ENCODE assay signal across 8 cellular contexts in genomic region chr10:95655571-95656290, GRCh38. TPM values are rescaled to one million over a fixed set of nuclear protein-coding genes. Genes with fewer than 3 reads are reported as not detected.
DNase-seq lines count a peak whose midpoint lies in the region; ATAC-seq and TF ChIP-seq lines count a peak whose summit lies in the region.

No MANE protein-coding gene starts in this region.

- CTCF ChIA-PET in PC-9 (lab: Charles Lee): no interaction called here

- H3K79me2 ChIP-seq in PC-9 (ENCODE audit: low read depth): peaks cover 31% of the 10 kb centered on the region

- H3K4me1 ChIP-seq in PC-9 (replicated peaks; ENCODE audit: insufficient read depth) (no peaks in the 10 kb centered on the region), breast epithelium (no peaks in the 10 kb centered on the region), left lung (peaks cover 0 to 21% of the 10 kb centered on the region in 2 donors)

- peak; percentile 8 for ATAC-seq in HG02623 (IDR thresholded peaks at IDR 0.05; ENCODE audit: unreplicated experiment)
- ATAC-seq in left lung: peak; percentile 13

- peaks cover 17% of the 10 kb centered on the region for H3K36me3 ChIP-seq in PC-9 (ENCODE audit: low read depth)
- H3K36me3 ChIP-seq in breast epithelium: no peaks in the 10 kb centered on the region
- H3K36me3 ChIP-seq in left lung: peaks cover 0 to 25% of the 10 kb centered on the region in 2 donors

- DNase-seq in activated CD4-positive, alpha-beta T cell treated with anti-CD3 and anti-CD28 coated beads for 1 hour: peak; percentile 8
- no peak for DNase-seq in activated CD4-positive, alpha-beta T cell treated with anti-CD3 and anti-CD28 coated beads, Interleukin-2, amount 50 U/mL, for 1 hour
- DNase-seq in PC-9 (no peak), breast epithelium (ENCODE audit: low spot score in 2 of 2) (no peak), left lung (peak in 1 of 2 donors; percentile 33), DMS153 treated with DMSO at 0.1 percent for 48 hours (lab: John Stamatoyannopoulos, UW; ENCODE audit: unreplicated experiment) (no peak)
- DNase-seq in stimulated activated CD8-positive, alpha-beta memory T cell treated with anti-CD3 and anti-CD28 coated beads, Interleukin-15, amount 100 ng/mL, for 24 hours (ENCODE audit: low read depth): peak; percentile 6

- H3F3A ChIP-seq in PC-9 (ENCODE audit: insufficient read depth, low read depth): no peaks in the 10 kb centered on the region

- peak overlapping the region; percentile 83 for H2AFZ ChIP-seq in PC-9

- no peaks in the 10 kb centered on the region for H3K9me3 ChIP-seq in PC-9 (ENCODE audit: insufficient read depth, low read depth)
- H3K9me3 ChIP-seq in breast epithelium: no peaks in the 10 kb centered on the region
- peaks cover 0 to 8% of the 10 kb centered on the region in 2 donors for H3K9me3 ChIP-seq in left lung

- H3K27me3 ChIP-seq in PC-9 (ENCODE audit: insufficient read depth, low read depth) (no peaks in the 10 kb centered on the region), breast epithelium (no peaks in the 10 kb centered on the region), left lung (no peaks in the 10 kb centered on the region)

- TF ChIP-seq POLR2A in breast epithelium (IDR thresholded peaks at IDR 0.05): no peak

- intact Hi-C loops in PC-9 (cut with micrococcal nuclease; ENCODE audit: unreplicated experiment) (no loop called here), breast epithelium (cut with DNase I; ENCODE audit: low total_unique reads) (no loop called here), left lung (cut with DNase I) (no loop called here)

- POLR2A ChIA-PET in PC-9 (lab: Charles Lee; ENCODE audit: unreplicated experiment): no interaction called here

- peak overlapping the region; percentile 89 for H3K4me2 ChIP-seq in PC-9

- no peaks in the 10 kb centered on the region for H4K20me1 ChIP-seq in PC-9 (ENCODE audit: insufficient read depth)

- H3K9me2 ChIP-seq in PC-9 (ENCODE audit: insufficient read depth): no peaks in the 10 kb centered on the region

- BruUV-seq in PC-9 (replicated peaks; lab: Mats Ljungman, UMichigan): TSS peak; percentile 30

- TF ChIP-seq CTCF in PC-9 (conservative IDR thresholded peaks at IDR 0.05) (no peak), breast epithelium (IDR thresholded peaks at IDR 0.05) (no peak), left lung (IDR thresholded peaks at IDR 0.05) (no peak)

- H3K4me3 ChIP-seq in PC-9 (peak overlapping the region; percentile 80), breast epithelium (peak overlapping the region; percentile 78 to 89 (median 85)), left lung (peak overlapping the region; percentile 82 to 98)

- H3K27ac ChIP-seq in PC-9 (0 out of 2 replicates have a peak overlapping the region, but pooled peaks have one; percentile 18), breast epithelium (peak overlapping the region; percentile 73), left lung (peak overlapping the region; percentile 8 to 46)

RNA-seq across cellular contexts. Expression of gene ALDH18A1, which starts 0.8 kb away (rescaled TPM):
- total RNA-seq in PC-9 (2021): 34.0 and 35.3 TPM in 2 replicates
- 10 to 100 TPM; 18.6 to 47.2 (median 38.2) TPM for total RNA-seq in breast epithelium
- total RNA-seq in left lung: 10 to 100 TPM; 48.2 to 72.0 TPM

RNA-seq across cellular contexts. Expression of gene TCTN3, which starts 38.0 kb away (rescaled TPM):
- total RNA-seq in PC-9 (2021) (18.1 and 19.8 TPM in 2 replicates), breast epithelium (10 to 100 TPM; 21.4 to 39.4 (median 38.0) TPM), left lung (10 to 100 TPM; 36.2 to 43.8 TPM)

Comparison
In these comparisons a context has a peak if more than half of its experiments do, and no peak if none do; other contexts are left out.
1. DNase-seq: peak in activated CD4-positive, alpha-beta T cell treated with anti-CD3 and anti-CD28 coated beads for 1 hour (single experiment) and stimulated activated CD8-positive, alpha-beta memory T cell treated with anti-CD3 and anti-CD28 coated beads, Interleukin-15, amount 100 ng/mL, for 24 hours (single experiment); none in activated CD4-positive, alpha-beta T cell treated with anti-CD3 and anti-CD28 coated beads, Interleukin-2, amount 50 U/mL, for 1 hour (single experiment), PC-9 (0 of 2), breast epithelium (0 of 2) and DMS153 treated with DMSO at 0.1 percent for 48 hours (single experiment).
2. H3K27ac ChIP-seq: peak in every context shown above with its lines; median percentile 73 in breast epithelium; 27 in left lung; 18 in PC-9.
3. Peak in every context shown above with its lines, with median percentiles within 50 percentile points of each other: H3K4me3 ChIP-seq.